In genomic region chr1:241847796-241848668, GRCh38 we compare ENCODE assay signal across 1 cellular context.
TF ChIP-seq lines count a peak whose summit lies in the region.

EXO1 (plus strand) TSS chr1:241848204; CDS start chr1:241850426, 2,222 bp downstream.

TF ChIP-seq in HepG2, 621 proteins besides CTCF, POLR2A, EP300 and RAD21 (continued from another document):
- TF ChIP-seq THAP9 (CRISPR knock-in tag; IDR thresholded peaks at IDR 0.05; ENCODE audit: borderline replicate concordance), result peak; percentile 84; the same call in 1 of the 2 replicates
- TF ChIP-seq KDM5A (IDR thresholded peaks at IDR 0.05; ENCODE audit: borderline replicate concordance, low read length), result peak; percentile 82
- 0 out of 2 replicates have a peak, but pooled peaks have one; percentile 61 for TF ChIP-seq ZNF615 (CRISPR knock-in tag; IDR thresholded peaks at IDR 0.05; ENCODE audit: borderline replicate concordance)
- TF ChIP-seq ZNF546 (CRISPR knock-in tag; conservative IDR thresholded peaks at IDR 0.05), result no peak
- TF ChIP-seq BORCS8-MEF2B (CRISPR knock-in tag; IDR thresholded peaks at IDR 0.05), result peak; percentile 91
- TF ChIP-seq ZKSCAN5 (CRISPR knock-in tag; IDR thresholded peaks at IDR 0.05), result no peak
- TF ChIP-seq MAF1 (CRISPR knock-in tag; IDR thresholded peaks at IDR 0.05; ENCODE audit: borderline replicate concordance), result 0 out of 2 replicates have a peak, but pooled peaks have one; percentile 53
- TF ChIP-seq ZMAT3 (CRISPR knock-in tag; conservative IDR thresholded peaks at IDR 0.05), result peak; percentile 87
- TF ChIP-seq KIAA2018 (CRISPR knock-in tag; IDR thresholded peaks at IDR 0.05; ENCODE audit: borderline replicate concordance), result no peak
- no peak for TF ChIP-seq TCF7 (IDR thresholded peaks at IDR 0.05; ENCODE audit: low read depth)
- TF ChIP-seq TCF12 (IDR thresholded peaks at IDR 0.05), result no peak
- TF ChIP-seq TCF12 (CRISPR knock-in tag; IDR thresholded peaks at IDR 0.05), result peak; percentile 62; the same call in 1 of the 2 replicates
- TF ChIP-seq POGZ (CRISPR knock-in tag; IDR thresholded peaks at IDR 0.05), result peak; percentile 78
- TF ChIP-seq NFKB2 (CRISPR knock-in tag; IDR thresholded peaks at IDR 0.05; ENCODE audit: borderline replicate concordance), result peak; percentile 66; the same call in 1 of the 2 replicates
- TF ChIP-seq CSRNP1 (CRISPR knock-in tag; IDR thresholded peaks at IDR 0.05), result peak; percentile 95
- TF ChIP-seq TFE3 (CRISPR knock-in tag; IDR thresholded peaks at IDR 0.05), result no peak
- TF ChIP-seq ZNF674 (CRISPR knock-in tag; IDR thresholded peaks at IDR 0.05; ENCODE audit: low read depth), result no peak
- peak; percentile 74; the same call in 1 of the 2 replicates for TF ChIP-seq SALL2 (CRISPR knock-in tag; IDR thresholded peaks at IDR 0.05)
- TF ChIP-seq SRSF9 (IDR thresholded peaks at IDR 0.05; ENCODE audit: borderline replicate concordance, insufficient read depth, low read depth, low read length, poor library complexity, severe bottlenecking), result no peak
- TF ChIP-seq MXI1 (IDR thresholded peaks at IDR 0.05; ENCODE audit: borderline replicate concordance, low read depth, low read length), result peak; percentile 96
